Comparison of ENCODE assay signal across 16 cellular contexts in the genomic region with DNA sequence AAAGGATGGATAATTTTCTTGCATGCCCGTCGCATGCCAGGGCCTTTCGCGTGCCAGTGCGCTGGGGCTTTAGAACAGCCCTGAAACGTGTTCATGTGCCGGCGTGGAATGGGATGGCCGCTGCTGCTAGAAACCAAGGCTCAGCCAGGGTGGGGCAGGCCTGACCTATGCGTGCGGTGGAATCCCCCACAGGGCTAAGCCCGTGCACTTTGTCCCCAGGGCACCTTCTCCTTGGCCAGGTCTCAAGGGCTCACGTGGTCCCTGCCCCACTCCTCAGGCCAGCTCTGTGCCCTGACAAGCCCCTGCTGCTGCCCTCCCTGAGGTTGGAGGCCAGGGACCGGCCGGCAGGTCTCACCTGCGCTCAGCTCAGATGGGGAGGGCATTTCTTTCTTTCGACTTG. TPM values are rescaled to one million over a fixed set of nuclear protein-coding genes. Genes with fewer than 3 reads are reported as not detected.
DNase-seq lines count a peak whose midpoint lies in the region; ATAC-seq lines count a peak whose summit lies in the region.
"Had no signal": no experiment of that assay in that cellular context is flagged by ENCODE, and none has a peak within 500 bp of the region (broad histone marks: within the 10 kb centered on the region; RNA-seq: fewer than 3 reads in every experiment).

No MANE protein-coding gene starts in this region.

- no peak overlapping the region for H4K8ac ChIP-seq in neuronal stem cell (ENCODE audit: low read depth, low read length)

- H3K4me1 ChIP-seq in right cardiac atrium (ENCODE audit: control insufficient read depth, insufficient read depth, low read length) (no peaks in the 10 kb centered on the region), HUES6 (ENCODE audit: control insufficient read depth, insufficient read depth, low read length) (no peaks in the 10 kb centered on the region), neuronal stem cell (ENCODE audit: control insufficient read depth in 2 of 2, insufficient read depth in 1 of 2, low read depth in 1 of 2, low read length in 2 of 2) (no peaks in the 10 kb centered on the region)
- H3K4me1 ChIP-seq: BE2C, Caco-2, HAP-1 had no signal

- H3K18ac ChIP-seq in neuronal stem cell (ENCODE audit: low read length): no peak overlapping the region

- no peak overlapping the region for H3K4ac ChIP-seq in neuronal stem cell (ENCODE audit: low read length)

- no peak overlapping the region for H3K4me2 ChIP-seq in neuronal stem cell (ENCODE audit: insufficient read depth, low read length, poor library complexity, severe bottlenecking)
- H3K4me2 ChIP-seq: GM23338 had no signal

- H3K79me1 ChIP-seq in neuronal stem cell (ENCODE audit: low read depth, low read length): no peaks in the 10 kb centered on the region

- H3K9ac ChIP-seq in HUES6 (ENCODE audit: low read length) (no peak overlapping the region), neuronal stem cell (ENCODE audit: low read depth, low read length, poor library complexity) (peak overlapping the region; percentile 44)

- peak overlapping the region; percentile 74 for H2AK5ac ChIP-seq in neuronal stem cell (ENCODE audit: low read depth, low read length)

- no peak overlapping the region for H3K14ac ChIP-seq in neuronal stem cell (ENCODE audit: low read length)

- H2BK5ac ChIP-seq in neuronal stem cell (ENCODE audit: low read length): no peak overlapping the region

- ATAC-seq in right cardiac atrium: no peak
- ATAC-seq in Right ventricle myocardium superior (ENCODE audit: poor library complexity): no peak
- no peak for ATAC-seq in HG03135 (IDR thresholded peaks at IDR 0.05; ENCODE audit: unreplicated experiment)
- ATAC-seq: GM23338 had no signal

- no peak overlapping the region for H2BK12ac ChIP-seq in neuronal stem cell (ENCODE audit: low read length)

- intact Hi-C loops in right cardiac atrium (cut with DNase I) (no loop called here), Right ventricle myocardium superior (cut with DNase I) (no loop called here)

- H3K27ac ChIP-seq in right cardiac atrium (ENCODE audit: low read length) (no peak overlapping the region), HUES6 (ENCODE audit: low read depth, low read length) (0 out of 2 replicates have a peak overlapping the region, but pooled peaks have one; percentile 26), neuronal stem cell (replicated peaks; ENCODE audit: low read length) (no peak overlapping the region)

- H2BK120ac ChIP-seq in neuronal stem cell (ENCODE audit: low read depth, low read length): no peak overlapping the region

- H2AFZ ChIP-seq in neuronal stem cell (ENCODE audit: low read length): no peak overlapping the region
- H2AFZ ChIP-seq: GM23338 had no signal

- H3K4me3 ChIP-seq in right cardiac atrium (ENCODE audit: low read length): no peak overlapping the region
- no peak overlapping the region for H3K4me3 ChIP-seq in HUES6 (ENCODE audit: low read depth, low read length)
- peak overlapping the region in 1 of 2 donors; percentile 34 for H3K4me3 ChIP-seq in neuronal stem cell (ENCODE audit: low read length in 2 of 2)
- H3K4me3 ChIP-seq: GM23338, HAP-1 had no signal

- WGBS in right cardiac atrium: 94% methylated on average over 17 of the region's 17 CpGs
- WGBS in neuronal stem cell (ENCODE audit: extremely low coverage in 2 of 2, insufficient read length in 2 of 2, insufficient replicate concordance in 1 of 2), 2 donors: no CpG with 5 or more reads among the region's 17 CpGs

- H4K91ac ChIP-seq in neuronal stem cell (ENCODE audit: low read depth, low read length, poor library complexity): no peak overlapping the region

- H2BK15ac ChIP-seq in neuronal stem cell (ENCODE audit: low read length): no peak overlapping the region

- H3K23ac ChIP-seq in neuronal stem cell (ENCODE audit: low read depth, low read length, poor library complexity): no peak overlapping the region

- H3K9me3 ChIP-seq in right cardiac atrium (ENCODE audit: control insufficient read depth, low read length) (no peaks in the 10 kb centered on the region), HUES6 (ENCODE audit: control insufficient read depth, insufficient read depth, low read depth, low read length) (no peaks in the 10 kb centered on the region), neuronal stem cell (replicated peaks in 1 of 2; ENCODE audit: control insufficient read depth in 2 of 2, insufficient read depth in 1 of 2, low read depth in 1 of 2, low read length in 2 of 2) (no peaks in the 10 kb centered on the region)
- H3K9me3 ChIP-seq: BE2C, Caco-2, HAP-1 had no signal

- DNase-seq in right cardiac atrium (peak in 2 of 3 donors; percentile 37 to 44), Right ventricle myocardium superior (no peak), neuronal stem cell (ENCODE audit: low spot score) (no peak), NCI-H2107 treated with DMSO at 0.1 percent for 48 hours (lab: John Stamatoyannopoulos, UW; ENCODE audit: unreplicated experiment) (no peak)
- DNase-seq: ACHN; BE2C; C1 segment of cervical spinal cord; Caco-2; CD4-positive, alpha-beta T cell; DMS153; DMS79; GDM1 had no signal

- H3K36me3 ChIP-seq in HUES6 (ENCODE audit: control insufficient read depth, insufficient read depth, low read length): peaks cover 52% of the 10 kb centered on the region
- peaks cover 14 to 36% of the 10 kb centered on the region in 2 donors for H3K36me3 ChIP-seq in neuronal stem cell (replicated peaks in 1 of 2; ENCODE audit: control insufficient read depth in 2 of 2, insufficient read depth in 2 of 2, low read length in 2 of 2)
- H3K36me3 ChIP-seq: BE2C, HAP-1 had no signal

- H3K27me3 ChIP-seq in right cardiac atrium (ENCODE audit: control insufficient read depth, insufficient read depth) (no peaks in the 10 kb centered on the region), HUES6 (ENCODE audit: control insufficient read depth, insufficient read depth, low read length) (no peaks in the 10 kb centered on the region), neuronal stem cell (ENCODE audit: control insufficient read depth in 3 of 3, insufficient read depth in 3 of 3, low read depth in 1 of 3, low read length in 3 of 3) (no peaks in the 10 kb centered on the region)
- H3K27me3 ChIP-seq: BE2C had no signal

RNA-seq across cellular contexts. Expression of a gene that starts 13.1 kb away (rescaled TPM):
- 10 to 100 TPM; 36.3 to 49.7 (median 43.9) TPM for total RNA-seq in right cardiac atrium
- 28.7 TPM for polyA plus RNA-seq in right cardiac atrium
- 29.9 TPM for total RNA-seq in Right ventricle myocardium superior
- polyA plus RNA-seq in neuronal stem cell (2013, experiment 1 of 2): 17.4 TPM
- 18.4 TPM for polyA plus RNA-seq in neuronal stem cell (2013, experiment 2 of 2)

RNA-seq across cellular contexts. Expression of a gene that starts 27.3 kb away (rescaled TPM):
- total RNA-seq in right cardiac atrium (1 to 10 TPM; 5.3 to 7.8 (median 6.8) TPM), Right ventricle myocardium superior (5.1 TPM)
- polyA plus RNA-seq in right cardiac atrium: 4.4 TPM
- 14.4 TPM for polyA plus RNA-seq in neuronal stem cell (2013, experiment 1 of 2)
- polyA plus RNA-seq in neuronal stem cell (2013, experiment 2 of 2): 14.7 TPM

RNA-seq across cellular contexts. Expression of a gene that starts 27.4 kb away (rescaled TPM):
- total RNA-seq in right cardiac atrium (10 to 100 TPM; 16.6 to 23.4 (median 19.9) TPM), Right ventricle myocardium superior (13.4 TPM)
- 13.0 TPM for polyA plus RNA-seq in right cardiac atrium
- 8.1 TPM for polyA plus RNA-seq in neuronal stem cell (2013, experiment 1 of 2)
- polyA plus RNA-seq in neuronal stem cell (2013, experiment 2 of 2): 7.7 TPM

Comparison
In these comparisons a context has a peak if more than half of its experiments do, and no peak if none do; other contexts are left out.
1. DNase-seq: peak in right cardiac atrium (2 of 3); none in Right ventricle myocardium superior (single experiment), neuronal stem cell (single experiment) and NCI-H2107 treated with DMSO at 0.1 percent for 48 hours (single experiment).